In genomic region chr3:29567505-29567904, GRCh38 we compare ENCODE assay signal across 29 cellular contexts.
"Had no signal": no experiment of that assay in that cellular context is flagged by ENCODE, and none has a peak within 500 bp of the region (broad histone marks: within the 10 kb centered on the region; RNA-seq: fewer than 3 reads in every experiment).

No MANE protein-coding gene starts in this region.

- H3K4me1 ChIP-seq: body of pancreas had no signal

- H3K4me3 Mint-ChIP-seq: activated CD4-positive, alpha-beta T cell treated with anti-CD3 and anti-CD28 coated beads, Interleukin-2, amount 10 ng/mL, durations not matched to agents 7 days and 5 days; activated CD8-positive, alpha-beta T cell treated with anti-CD3 and anti-CD28 coated beads for 36 hours; activated naive CD8-positive, alpha-beta T cell; activated T-cell treated with anti-CD3 and anti-CD28 coated beads, Interleukin-2, amount 50 U/mL, for 4 hours; activated T-helper 17 cell treated with anti-CD3 and anti-CD28 coated beads, Interleukin-2, amount 50 U/mL, for 72 hours; central memory CD8-positive, alpha-beta T cell; dendritic cell treated with granulocyte-macrophage colony-stimulating factor and Interleukin-4, amounts not matched to agents 40 ng/mL and 50 ng/mL, for 4 days; endodermal cell; WTC11 had no signal

- H3K36me3 Mint-ChIP-seq: activated naive CD8-positive, alpha-beta T cell; WTC11 had no signal

- H3K9me3 Mint-ChIP-seq: activated CD4-positive, alpha-beta T cell treated with anti-CD3 and anti-CD28 coated beads, Interleukin-2, amount 10 ng/mL, durations not matched to agents 7 days and 5 days; activated T-helper 17 cell treated with anti-CD3 and anti-CD28 coated beads, Interleukin-2, amount 50 U/mL, for 72 hours; endodermal cell had no signal

- H3K9me3 ChIP-seq: body of pancreas had no signal

- H3K27me3 Mint-ChIP-seq: activated CD4-positive, alpha-beta T cell treated with anti-CD3 and anti-CD28 coated beads, Interleukin-2, amount 10 ng/mL, durations not matched to agents 7 days and 5 days; activated naive CD8-positive, alpha-beta T cell; activated T-helper 17 cell treated with anti-CD3 and anti-CD28 coated beads, Interleukin-2, amount 50 U/mL, for 72 hours; central memory CD8-positive, alpha-beta T cell; dendritic cell treated with granulocyte-macrophage colony-stimulating factor and Interleukin-4, amounts not matched to agents 40 ng/mL and 50 ng/mL, for 4 days had no signal

- FAIRE-seq: frontal cortex, TTC549 had no signal

- ATAC-seq: activated CD8-positive, alpha-beta T cell treated with anti-CD3 and anti-CD28 coated beads for 36 hours; activated T-cell treated with anti-CD3 and anti-CD28 coated beads, Interleukin-2, amount 50 U/mL, for 4 hours; activated T-helper 17 cell treated with anti-CD3 and anti-CD28 coated beads, Interleukin-2, amount 50 U/mL, for 72 hours; body of pancreas; esophagus mucosa; WTC11 had no signal

- DNase-seq: activated CD4-positive, alpha-beta T cell treated with anti-CD3 and anti-CD28 coated beads for 1 hour; activated CD4-positive, alpha-beta T cell treated with anti-CD3 and anti-CD28 coated beads for 4 hours; activated CD4-positive, alpha-beta T cell treated with anti-CD3 and anti-CD28 coated beads, Interleukin-2, amount 10 ng/mL, durations not matched to agents 7 days and 5 days; activated CD4-positive, alpha-beta T cell treated with anti-CD3 and anti-CD28 coated beads, Interleukin-2, amount 50 U/mL, for 4 hours; activated CD8-positive, alpha-beta memory T cell treated with anti-CD3 and anti-CD28 coated beads for 24 hours; activated CD8-positive, alpha-beta T cell treated with anti-CD3 and anti-CD28 coated beads for 36 hours; activated effector memory CD4-positive, alpha-beta T cell treated with Interleukin-2 at 50 U/mL for 16 hours; activated gamma-delta T cell treated with Interleukin-2 at 50 U/mL for 16 hours; activated naive CD4-positive, alpha-beta T cell treated with anti-CD3 and anti-CD28 coated beads, Interleukin-2, amount 50 U/mL, for 16 hours; activated naive CD4-positive, alpha-beta T cell treated with Interleukin-2 at 50 U/mL for 16 hours; activated T-cell treated with anti-CD3 and anti-CD28 coated beads, Interleukin-2, amount 50 U/mL, for 4 hours; amniotic stem cell; anterior cingulate cortex; body of pancreas; dorsolateral prefrontal cortex; effector memory CD4-positive, alpha-beta T cell; endodermal cell; foreskin fibroblast; T-helper 2 cell had no signal

- H3K27ac Mint-ChIP-seq: activated CD4-positive, alpha-beta T cell treated with anti-CD3 and anti-CD28 coated beads, Interleukin-2, amount 10 ng/mL, durations not matched to agents 7 days and 5 days; activated CD8-positive, alpha-beta T cell treated with anti-CD3 and anti-CD28 coated beads for 36 hours; activated naive CD8-positive, alpha-beta T cell; activated T-helper 17 cell treated with anti-CD3 and anti-CD28 coated beads, Interleukin-2, amount 50 U/mL, for 72 hours; dendritic cell treated with granulocyte-macrophage colony-stimulating factor and Interleukin-4, amounts not matched to agents 40 ng/mL and 50 ng/mL, for 4 days; endodermal cell; WTC11 had no signal

- H3K27ac ChIP-seq: body of pancreas, dorsolateral prefrontal cortex, VCaP had no signal

- H3K4me1 Mint-ChIP-seq: activated CD4-positive, alpha-beta T cell treated with anti-CD3 and anti-CD28 coated beads, Interleukin-2, amount 10 ng/mL, durations not matched to agents 7 days and 5 days; activated T-helper 17 cell treated with anti-CD3 and anti-CD28 coated beads, Interleukin-2, amount 50 U/mL, for 72 hours; central memory CD8-positive, alpha-beta T cell; endodermal cell; WTC11 had no signal

- H3K27me3 ChIP-seq: body of pancreas, dorsolateral prefrontal cortex had no signal

- H3K4me3 ChIP-seq: body of pancreas, coronary artery, dorsolateral prefrontal cortex had no signal
